18 cellular contexts compared by ENCODE assay signal in the genomic region with DNA sequence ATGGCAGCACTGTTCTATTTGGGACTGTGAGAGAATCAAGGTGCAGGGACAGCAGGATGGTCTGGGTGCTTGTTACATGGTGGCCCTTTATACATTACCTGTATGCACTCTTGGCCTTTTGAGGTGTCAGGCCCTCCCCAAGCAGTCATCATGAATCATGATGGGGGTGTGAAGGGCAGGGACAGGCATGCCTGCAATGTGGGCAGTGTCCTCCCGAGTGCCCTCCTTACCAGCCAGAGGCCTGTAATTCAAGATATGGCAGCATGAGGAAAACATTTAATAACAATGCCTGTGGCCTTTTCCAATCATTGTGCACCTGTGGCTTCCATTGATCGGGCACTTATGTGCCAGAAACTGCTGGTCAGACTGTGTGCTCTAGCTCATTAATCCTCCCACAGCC.
"Had no signal": no experiment of that assay in that cellular context is flagged by ENCODE, and none has a peak within 500 bp of the region (broad histone marks: within the 10 kb centered on the region; RNA-seq: fewer than 3 reads in every experiment).

No MANE protein-coding gene starts in this region.

- H2AFZ ChIP-seq: hepatocyte had no signal

- H3K4me3 Mint-ChIP-seq: activated naive CD8-positive, alpha-beta T cell treated with anti-CD3 and anti-CD28 coated beads, Interleukin-2, amount 10 ng/mL, durations not matched to agents 7 days and 5 days; dendritic cell treated with granulocyte-macrophage colony-stimulating factor and Interleukin-4, amounts not matched to agents 40 ng/mL and 50 ng/mL, for 4 days; neural crest cell; T-cell had no signal

- H3K9me3 ChIP-seq: right lobe of liver, SK-N-SH, stomach, testis, upper lobe of left lung had no signal

- H3K27me3 ChIP-seq: brain microvascular endothelial cell, hepatocyte, right lobe of liver, stomach, testis, upper lobe of left lung had no signal

- H3K79me2 ChIP-seq: hepatocyte had no signal

- H3K27me3 Mint-ChIP-seq: activated naive CD8-positive, alpha-beta T cell treated with anti-CD3 and anti-CD28 coated beads, Interleukin-2, amount 10 ng/mL, durations not matched to agents 7 days and 5 days; dendritic cell treated with granulocyte-macrophage colony-stimulating factor and Interleukin-4, amounts not matched to agents 40 ng/mL and 50 ng/mL, for 4 days; T-cell had no signal

- H3K27ac ChIP-seq: brain microvascular endothelial cell, hepatocyte, right lobe of liver, stomach, testis, upper lobe of left lung had no signal

- H3K4me1 Mint-ChIP-seq: T-cell had no signal

- H3K4me2 ChIP-seq: hepatocyte, SK-N-SH had no signal

- H3K27ac Mint-ChIP-seq: activated naive CD8-positive, alpha-beta T cell treated with anti-CD3 and anti-CD28 coated beads, Interleukin-2, amount 10 ng/mL, durations not matched to agents 7 days and 5 days; dendritic cell treated with granulocyte-macrophage colony-stimulating factor and Interleukin-4, amounts not matched to agents 40 ng/mL and 50 ng/mL, for 4 days; T-cell had no signal

- H3K4me3 ChIP-seq: hepatocyte, right lobe of liver, stomach, testis, upper lobe of left lung had no signal

- H3K9me3 Mint-ChIP-seq: activated naive CD8-positive, alpha-beta T cell treated with anti-CD3 and anti-CD28 coated beads, Interleukin-2, amount 10 ng/mL, durations not matched to agents 7 days and 5 days; dendritic cell treated with granulocyte-macrophage colony-stimulating factor and Interleukin-4, amounts not matched to agents 40 ng/mL and 50 ng/mL, for 4 days; neural crest cell; T-cell had no signal

- H3K36me3 ChIP-seq: brain microvascular endothelial cell, right lobe of liver had no signal

- H3K9ac ChIP-seq: SK-N-SH had no signal

- ATAC-seq: T-cell had no signal

- H3K4me1 ChIP-seq: stomach, testis had no signal

- DNase-seq: activated CD4-positive, alpha-beta T cell treated with anti-CD3 and anti-CD28 coated beads for 1 hour; activated CD4-positive, alpha-beta T cell treated with anti-CD3 and anti-CD28 coated beads, Interleukin-2, amount 50 U/mL, for 48 hours; activated effector memory CD4-positive, alpha-beta T cell treated with Interleukin-2 at 50 U/mL for 16 hours; activated naive CD8-positive, alpha-beta T cell treated with anti-CD3 and anti-CD28 coated beads, Interleukin-2, amount 10 ng/mL, durations not matched to agents 7 days and 5 days; activated T-cell treated with anti-CD3 and anti-CD28 coated beads, Interleukin-2, amount 50 U/mL, for 1 hour; brain microvascular endothelial cell; cerebellar nuclear complex; effector memory CD4-positive, alpha-beta T cell; islet precursor cell; SK-N-SH; stomach; T-cell; testis; upper lobe of left lung had no signal
